In genomic region chr16:9695152-9695551, GRCh38 we compare ENCODE assay signal across 1 cellular context.
TF ChIP-seq lines count a peak whose summit lies in the region.

No MANE protein-coding gene starts in this region.

TF ChIP-seq in GM23338, 12 proteins besides CTCF, POLR2A, EP300 and RAD21 (continued from another document):
- TF ChIP-seq, protein P1, sequence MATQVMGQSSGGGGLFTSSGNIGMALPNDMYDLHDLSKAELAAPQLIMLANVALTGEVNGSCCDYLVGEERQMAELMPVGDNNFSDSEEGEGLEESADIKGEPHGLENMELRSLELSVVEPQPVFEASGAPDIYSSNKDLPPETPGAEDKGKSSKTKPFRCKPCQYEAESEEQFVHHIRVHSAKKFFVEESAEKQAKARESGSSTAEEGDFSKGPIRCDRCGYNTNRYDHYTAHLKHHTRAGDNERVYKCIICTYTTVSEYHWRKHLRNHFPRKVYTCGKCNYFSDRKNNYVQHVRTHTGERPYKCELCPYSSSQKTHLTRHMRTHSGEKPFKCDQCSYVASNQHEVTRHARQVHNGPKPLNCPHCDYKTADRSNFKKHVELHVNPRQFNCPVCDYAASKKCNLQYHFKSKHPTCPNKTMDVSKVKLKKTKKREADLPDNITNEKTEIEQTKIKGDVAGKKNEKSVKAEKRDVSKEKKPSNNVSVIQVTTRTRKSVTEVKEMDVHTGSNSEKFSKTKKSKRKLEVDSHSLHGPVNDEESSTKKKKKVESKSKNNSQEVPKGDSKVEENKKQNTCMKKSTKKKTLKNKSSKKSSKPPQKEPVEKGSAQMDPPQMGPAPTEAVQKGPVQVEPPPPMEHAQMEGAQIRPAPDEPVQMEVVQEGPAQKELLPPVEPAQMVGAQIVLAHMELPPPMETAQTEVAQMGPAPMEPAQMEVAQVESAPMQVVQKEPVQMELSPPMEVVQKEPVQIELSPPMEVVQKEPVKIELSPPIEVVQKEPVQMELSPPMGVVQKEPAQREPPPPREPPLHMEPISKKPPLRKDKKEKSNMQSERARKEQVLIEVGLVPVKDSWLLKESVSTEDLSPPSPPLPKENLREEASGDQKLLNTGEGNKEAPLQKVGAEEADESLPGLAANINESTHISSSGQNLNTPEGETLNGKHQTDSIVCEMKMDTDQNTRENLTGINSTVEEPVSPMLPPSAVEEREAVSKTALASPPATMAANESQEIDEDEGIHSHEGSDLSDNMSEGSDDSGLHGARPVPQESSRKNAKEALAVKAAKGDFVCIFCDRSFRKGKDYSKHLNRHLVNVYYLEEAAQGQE (IDR thresholded peaks at IDR 0.05; ENCODE audit: unreplicated experiment) = no peak
- TF ChIP-seq CREB1 (CRISPR knock-in tag; IDR thresholded peaks at IDR 0.05; ENCODE audit: low read depth) (no peak), EZH2 (IDR thresholded peaks at IDR 0.05; ENCODE audit: low read depth, unreplicated experiment) (no peak), NANOG (IDR thresholded peaks at IDR 0.05; ENCODE audit: borderline replicate concordance) (no peak), ZNF114 (CRISPR knock-in tag; IDR thresholded peaks at IDR 0.05) (no peak), JUNB (IDR thresholded peaks at IDR 0.05; ENCODE audit: unreplicated experiment) (no peak), EZH2phosphoT487 (IDR thresholded peaks at IDR 0.05; ENCODE audit: unreplicated experiment) (no peak)
